In genomic region chr4:142408003-142408441, GRCh38 we compare ENCODE assay signal across 12 cellular contexts.
DNase-seq lines count a peak whose midpoint lies in the region; ATAC-seq, FAIRE-seq and TF ChIP-seq lines count a peak whose summit lies in the region.
"Had no signal": no experiment of that assay in that cellular context is flagged by ENCODE, and none has a peak within 500 bp of the region (broad histone marks: within the 10 kb centered on the region; RNA-seq: fewer than 3 reads in every experiment).

No MANE protein-coding gene starts in this region.

- no peaks in the 10 kb centered on the region for H3K27me3 ChIP-seq in RWPE2 (ENCODE audit: insufficient read depth, poor library complexity, severe bottlenecking)
- peaks cover 0 to 1% (median 0%) of the 10 kb centered on the region in 4 experiments; a peak in 1 of 7 replicates for H3K27me3 ChIP-seq in H1 (replicated peaks in 1 of 4; ENCODE audit: control insufficient read depth in 3 of 4, extremely low read depth in 1 of 4, insufficient read depth in 3 of 4, low read length in 3 of 4)
- no peaks in the 10 kb centered on the region for H3K27me3 ChIP-seq in trophoblast cell (ENCODE audit: insufficient read depth, low read length)
- no peaks in the 10 kb centered on the region for H3K27me3 ChIP-seq in esophagus squamous epithelium

- H4K8ac ChIP-seq in H1 (ENCODE audit: extremely low read depth, insufficient read depth, low read length) (no peak overlapping the region), trophoblast cell (ENCODE audit: low read depth, low read length) (no peak overlapping the region)

- no peak overlapping the region for H2BK15ac ChIP-seq in H1 (ENCODE audit: low read length)

- no peak for DNase-seq in activated CD4-positive, alpha-beta T cell treated with anti-CD3 and anti-CD28 coated beads, Interleukin-2, amount 10 ng/mL, durations not matched to agents 7 days and 5 days
- no peak for DNase-seq in activated CD4-positive, alpha-beta T cell treated with anti-CD3 and anti-CD28 coated beads, Interleukin-2, amount 50 U/mL, for 48 hours
- DNase-seq in RWPE2 (ENCODE audit: low spot score) (peak; percentile 89), H1 (ENCODE audit: low read depth in 1 of 2, low spot score in 2 of 2) (no peak), trophoblast cell (peak; percentile 28 to 61), NCI-H2196 treated with DMSO at 0.1 percent for 48 hours (lab: John Stamatoyannopoulos, UW; ENCODE audit: unreplicated experiment) (no peak), GDM1 (lab: John Stamatoyannopoulos, UW) (no peak), esophagus squamous epithelium (lab: John Stamatoyannopoulos, UW) (no peak)
- DNase-seq: activated gamma-delta T cell treated with Interleukin-2 at 50 U/mL for 16 hours, NCI-H524 treated with DMSO at 0.1 percent for 48 hours, spleen had no signal

- no peak for FAIRE-seq in H1 (lab: Jason Lieb, UNC)

- TF ChIP-seq CTCF in RWPE2 (IDR thresholded peaks at IDR 0.05; ENCODE audit: poor library complexity, severe bottlenecking) (no peak), H1 (IDR thresholded peaks at IDR 0.05; ENCODE audit: control extremely low read depth in 1 of 3, insufficient read depth in 1 of 3, low read depth in 1 of 3, low read length in 3 of 3) (no peak), esophagus squamous epithelium (IDR thresholded peaks at IDR 0.05) (no peak)

- H2BK120ac ChIP-seq in H1 (replicated peaks; ENCODE audit: low read depth, low read length) (no peak overlapping the region), trophoblast cell (ENCODE audit: insufficient read depth, low read length, poor library complexity) (peak overlapping the region; percentile 51)

- H3K4ac ChIP-seq in H1 (replicated peaks; ENCODE audit: insufficient read length, low read depth, low read length) = no peak overlapping the region
- H3K4ac ChIP-seq in trophoblast cell (ENCODE audit: low read depth, low read length) = no peak overlapping the region

- no peak for TF ChIP-seq POLR2A in H1 (IDR thresholded peaks at IDR 0.05; ENCODE audit: control extremely low read depth in 1 of 2, low read depth in 2 of 2, low read length in 2 of 2)
- no peak for TF ChIP-seq POLR2A in esophagus squamous epithelium (IDR thresholded peaks at IDR 0.05)

- CTCF ChIA-PET in activated CD4-positive, alpha-beta T cell treated with anti-CD3 and anti-CD28 coated beads, Interleukin-2, amount 10 ng/mL, durations not matched to agents 7 days and 5 days (lab: Charles Lee) = interaction anchor here (1.1 to 2.4 kb wide), 2 partner anchors 8 to 22 kb away, joined by 3 to 14 read pairs; no protein-coding TSS in a partner anchor
- CTCF ChIA-PET in H1 (lab: Charles Lee; ENCODE audit: partially characterized antibody) = interaction anchor here (0.7 to 1.6 kb wide), 2 partner anchors 125 to 739 kb away, joined by 3 to 7 read pairs; no protein-coding TSS in a partner anchor

- 91% methylated on average over 5 of the region's 5 CpGs; no CpG with 5 or more reads in 1 of the 2 experiments for WGBS in H1 (ENCODE audit: extremely low coverage in 1 of 2, insufficient coverage in 1 of 2, insufficient read length in 1 of 2, insufficient replicate concordance in 2 of 2, low coverage in 1 of 2, low lambda C conversion rate in 2 of 2, missing lambda C conversion rate in 1 of 2), 2 experiments
- no CpG with 5 or more reads among the region's 5 CpGs for WGBS in trophoblast cell (ENCODE audit: extremely low coverage, insufficient coverage, insufficient read length)
- WGBS in esophagus squamous epithelium, 2 donors = 46 to 60% methylated on average over 5 of the region's 5 CpGs

- no peaks in the 10 kb centered on the region for H3K27me3 Mint-ChIP-seq in activated CD4-positive, alpha-beta T cell treated with anti-CD3 and anti-CD28 coated beads, Interleukin-2, amount 10 ng/mL, durations not matched to agents 7 days and 5 days

- H3K18ac ChIP-seq in H1 (ENCODE audit: extremely low read depth, low read length) (no peak overlapping the region), trophoblast cell (ENCODE audit: low read length) (no peak overlapping the region)

- H3K4me1 ChIP-seq in RWPE2 (ENCODE audit: insufficient read depth, poor library complexity, severe bottlenecking) = peaks cover 36% of the 10 kb centered on the region
- peaks cover 0 to 13% (median 9%) of the 10 kb centered on the region in 4 experiments; a peak in 4 of 7 replicates for H3K4me1 ChIP-seq in H1 (replicated peaks in 1 of 4; ENCODE audit: control insufficient read depth in 3 of 4, insufficient read depth in 4 of 4, low read length in 3 of 4)
- peaks cover 12 to 15% of the 10 kb centered on the region in 2 experiments for H3K4me1 ChIP-seq in trophoblast cell (ENCODE audit: control insufficient read depth in 1 of 2, insufficient read depth in 2 of 2, low read length in 2 of 2)
- H3K4me1 ChIP-seq in esophagus squamous epithelium = peaks cover 12 to 35% (median 12%) of the 10 kb centered on the region in 3 donors

- TF ChIP-seq EP300 in H1 (IDR thresholded peaks at IDR 0.05; ENCODE audit: borderline replicate concordance in 1 of 2, low read depth in 2 of 2, low read length in 2 of 2) = no peak

- H3K4me2 ChIP-seq in H1 (ENCODE audit: insufficient read depth in 1 of 2, low read depth in 2 of 2, low read length in 2 of 2) (no peak overlapping the region), trophoblast cell (ENCODE audit: low read length) (no peak overlapping the region)

- H2BK20ac ChIP-seq in H1 (ENCODE audit: low read length) = no peak overlapping the region

- H2AK5ac ChIP-seq in H1 (ENCODE audit: low read depth, low read length) = no peak overlapping the region
- no peak overlapping the region for H2AK5ac ChIP-seq in trophoblast cell (ENCODE audit: low read length)

- H3K36me3 ChIP-seq in RWPE2 (ENCODE audit: low read depth) (peaks cover 5% of the 10 kb centered on the region), H1 (ENCODE audit: control insufficient read depth in 2 of 4, insufficient read depth in 4 of 4, low read length in 3 of 4) (no peaks in the 10 kb centered on the region), trophoblast cell (ENCODE audit: control insufficient read depth in 1 of 2, insufficient read depth in 2 of 2, low read length in 2 of 2) (no peaks in the 10 kb centered on the region), esophagus squamous epithelium (no peaks in the 10 kb centered on the region)
- H3K36me3 ChIP-seq: spleen had no signal

- POLR2A ChIA-PET in activated CD4-positive, alpha-beta T cell treated with anti-CD3 and anti-CD28 coated beads, Interleukin-2, amount 10 ng/mL, durations not matched to agents 7 days and 5 days (lab: Charles Lee) = interaction anchor here (3.3 kb wide), 1 partner anchor 9 kb away, joined by 38 read pairs; no protein-coding TSS in a partner anchor
- POLR2A ChIA-PET in H1 (lab: Charles Lee; ENCODE audit: partially characterized antibody) = interaction anchor here (1.3 kb wide), 1 partner anchor 19 kb away, joined by 3 read pairs; no protein-coding TSS in a partner anchor

- H3K79me2 ChIP-seq in H1 (ENCODE audit: control insufficient read depth in 1 of 2, insufficient read depth in 2 of 2, low read length in 2 of 2) (no peaks in the 10 kb centered on the region), trophoblast cell (ENCODE audit: control insufficient read depth, insufficient read depth, low read length, poor library complexity) (no peaks in the 10 kb centered on the region)

- no peak overlapping the region for H2BK12ac ChIP-seq in H1 (ENCODE audit: low read depth, low read length)
- H2BK12ac ChIP-seq in trophoblast cell (ENCODE audit: low read length) = no peak overlapping the region

- intact Hi-C loops in esophagus squamous epithelium (cut with DNase I) = no loop called here

- no peaks in the 10 kb centered on the region for H3K79me1 ChIP-seq in H1 (ENCODE audit: low read depth, low read length)
- H3K79me1 ChIP-seq in trophoblast cell (ENCODE audit: low read length) = peaks cover 22% of the 10 kb centered on the region

- H4K5ac ChIP-seq in H1 (ENCODE audit: insufficient read length, low read depth, low read length) = no peak overlapping the region

- H3K4me3 ChIP-seq in RWPE2 (ENCODE audit: severe bottlenecking) (no peak overlapping the region), H1 (ENCODE audit: extremely low read depth in 1 of 4, insufficient read depth in 2 of 4, low read depth in 3 of 4, low read length in 4 of 4) (no peak overlapping the region), trophoblast cell (ENCODE audit: low read depth, low read length) (no peak overlapping the region), esophagus squamous epithelium (no peak overlapping the region)
- H3K4me3 ChIP-seq: spleen had no signal

- H3K27ac ChIP-seq in RWPE2 (ENCODE audit: poor library complexity, severe bottlenecking) = peak overlapping the region; percentile 99
- no peak overlapping the region for H3K27ac ChIP-seq in H1 (ENCODE audit: low read depth, low read length)
- no peak overlapping the region for H3K27ac ChIP-seq in trophoblast cell (ENCODE audit: low read depth, low read length)
- H3K27ac ChIP-seq in esophagus squamous epithelium = no peak overlapping the region

- H4K91ac ChIP-seq in H1 (replicated peaks; ENCODE audit: insufficient read length, low read length) = no peak overlapping the region
- H4K91ac ChIP-seq in trophoblast cell (ENCODE audit: low read depth, low read length) = peak overlapping the region; percentile 47

- TF ChIP-seq RAD21 in H1 (IDR thresholded peaks at IDR 0.05 in 1 of 2, conservative IDR thresholded peaks at IDR 0.05 in 1 of 2; ENCODE audit: low read depth in 2 of 2, low read length in 2 of 2) = no peak

- H3K9me3 ChIP-seq in RWPE2 (ENCODE audit: severe bottlenecking) (no peaks in the 10 kb centered on the region), H1 (ENCODE audit: insufficient read depth in 2 of 2, low read depth in 1 of 2, low read length in 1 of 2) (no peaks in the 10 kb centered on the region), trophoblast cell (ENCODE audit: insufficient read depth, low read depth, low read length) (no peaks in the 10 kb centered on the region), esophagus squamous epithelium (no peaks in the 10 kb centered on the region)
- H3K9me3 ChIP-seq: spleen had no signal

- H3K9ac ChIP-seq in H1 (replicated peaks in 1 of 4; ENCODE audit: extremely low read depth in 1 of 4, low read depth in 3 of 4, low read length in 3 of 4) = no peak overlapping the region
- H3K9ac ChIP-seq in trophoblast cell (ENCODE audit: low read length) = no peak overlapping the region

- no peak overlapping the region for H3K56ac ChIP-seq in H1 (replicated peaks; ENCODE audit: insufficient read length, low read depth, low read length)

- H4K20me1 ChIP-seq in H1 (replicated peaks in 1 of 2; ENCODE audit: control insufficient read depth in 1 of 2, insufficient read depth in 2 of 2, low read length in 2 of 2) = no peaks in the 10 kb centered on the region

- H3K9me3 Mint-ChIP-seq in activated CD4-positive, alpha-beta T cell treated with anti-CD3 and anti-CD28 coated beads, Interleukin-2, amount 10 ng/mL, durations not matched to agents 7 days and 5 days = peaks cover 2% of the 10 kb centered on the region
- H3K9me3 Mint-ChIP-seq: stimulated activated memory B cell treated with anti-CD40 and anti-IgM and Interleukin-4, amounts not matched to agents 10 μg/mL and 1 μg/mL and 100 μg/mL, for 72 hours had no signal

- no peaks in the 10 kb centered on the region for H3K23me2 ChIP-seq in H1 (ENCODE audit: low read depth, low read length)

- peaks cover 2% of the 10 kb centered on the region for H3K36me3 Mint-ChIP-seq in activated CD4-positive, alpha-beta T cell treated with anti-CD3 and anti-CD28 coated beads, Interleukin-2, amount 10 ng/mL, durations not matched to agents 7 days and 5 days (ENCODE audit: low read depth)
- H3K36me3 Mint-ChIP-seq: stimulated activated memory B cell treated with anti-CD40 and anti-IgM and Interleukin-4, amounts not matched to agents 10 μg/mL and 1 μg/mL and 100 μg/mL, for 72 hours had no signal

- peaks cover 68% of the 10 kb centered on the region for H3K4me1 Mint-ChIP-seq in activated CD4-positive, alpha-beta T cell treated with anti-CD3 and anti-CD28 coated beads, Interleukin-2, amount 10 ng/mL, durations not matched to agents 7 days and 5 days

- H3K23ac ChIP-seq in H1 (ENCODE audit: insufficient read length) = no peak overlapping the region
- no peak overlapping the region for H3K23ac ChIP-seq in trophoblast cell (ENCODE audit: low read length)

- 0 out of 2 replicates have a peak overlapping the region, but pooled peaks have one; percentile 13 for H2BK5ac ChIP-seq in H1 (ENCODE audit: low read depth, low read length)
- no peak overlapping the region for H2BK5ac ChIP-seq in trophoblast cell (ENCODE audit: low read depth, low read length, poor library complexity)

- ATAC-seq in RWPE2 (ENCODE audit: low read depth) = peak; percentile 57
- ATAC-seq: stimulated activated memory B cell treated with anti-CD40 and anti-IgM and Interleukin-4, amounts not matched to agents 10 μg/mL and 1 μg/mL and 100 μg/mL, for 72 hours had no signal

- no peak overlapping the region for H3K14ac ChIP-seq in H1 (ENCODE audit: insufficient read length)
- H3K14ac ChIP-seq in trophoblast cell (ENCODE audit: low read length) = no peak overlapping the region

- H3K4me3 Mint-ChIP-seq in activated CD4-positive, alpha-beta T cell treated with anti-CD3 and anti-CD28 coated beads, Interleukin-2, amount 10 ng/mL, durations not matched to agents 7 days and 5 days = no peak overlapping the region
- H3K4me3 Mint-ChIP-seq: stimulated activated memory B cell treated with anti-CD40 and anti-IgM and Interleukin-4, amounts not matched to agents 10 μg/mL and 1 μg/mL and 100 μg/mL, for 72 hours had no signal

- H4K12ac ChIP-seq in trophoblast cell (ENCODE audit: low read depth, low read length) = no peak overlapping the region

- peak overlapping the region; percentile 83 for H3K27ac Mint-ChIP-seq in activated CD4-positive, alpha-beta T cell treated with anti-CD3 and anti-CD28 coated beads, Interleukin-2, amount 10 ng/mL, durations not matched to agents 7 days and 5 days
- H3K27ac Mint-ChIP-seq: stimulated activated memory B cell treated with anti-CD40 and anti-IgM and Interleukin-4, amounts not matched to agents 10 μg/mL and 1 μg/mL and 100 μg/mL, for 72 hours had no signal

- H2AFZ ChIP-seq in H1 (ENCODE audit: low read length) (no peak overlapping the region), trophoblast cell (ENCODE audit: insufficient read depth, low read length, poor library complexity) (no peak overlapping the region)

Comparison
In these comparisons a context has a peak if more than half of its experiments do, and no peak if none do; other contexts are left out.
1. DNase-seq: peak in RWPE2 (single experiment) and trophoblast cell (2 of 2); none in activated CD4-positive, alpha-beta T cell treated with anti-CD3 and anti-CD28 coated beads, Interleukin-2, amount 10 ng/mL, durations not matched to agents 7 days and 5 days (single experiment), activated CD4-positive, alpha-beta T cell treated with anti-CD3 and anti-CD28 coated beads, Interleukin-2, amount 50 U/mL, for 48 hours (0 of 2), H1 (0 of 2), NCI-H2196 treated with DMSO at 0.1 percent for 48 hours (single experiment), GDM1 (single experiment) and esophagus squamous epithelium (single experiment).